1 cellular context compared by ENCODE assay signal in the genomic region with DNA sequence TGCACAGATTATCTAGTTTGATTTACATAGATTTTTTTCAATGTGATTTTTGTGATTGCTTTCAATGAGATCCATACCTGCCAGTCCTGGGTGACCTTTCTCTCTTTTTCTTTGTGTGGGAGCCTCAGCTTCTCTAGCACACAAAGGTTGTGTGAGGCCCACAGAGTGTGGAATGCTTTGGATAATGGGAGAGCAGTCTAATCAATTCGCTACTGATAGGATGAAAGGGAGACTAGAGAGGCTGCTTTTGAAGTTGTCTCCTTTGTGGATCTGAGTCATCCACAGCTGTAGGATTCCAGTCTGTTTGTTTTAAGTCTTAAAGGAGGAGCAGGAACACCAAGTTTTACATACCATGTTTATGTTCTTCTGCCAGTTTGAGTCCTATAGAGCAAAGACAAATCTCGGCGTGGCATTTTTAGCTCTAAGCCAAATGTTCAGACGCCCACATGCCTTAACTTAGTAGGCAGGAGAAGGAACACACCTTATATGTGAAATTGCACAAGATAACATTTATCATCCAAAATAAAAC.
TF ChIP-seq lines count a peak whose summit lies in the region.

No MANE protein-coding gene starts in this region.

TF ChIP-seq in HepG2, 621 proteins besides CTCF, POLR2A, EP300 and RAD21 (continued from another document and continues in another):
- TF ChIP-seq NR0B2 (CRISPR knock-in tag; IDR thresholded peaks at IDR 0.05) (no peak), ZNF75D (CRISPR knock-in tag; IDR thresholded peaks at IDR 0.05; ENCODE audit: borderline replicate concordance) (no peak), BORCS8-MEF2B (CRISPR knock-in tag; IDR thresholded peaks at IDR 0.05) (no peak), MLLT10 (CRISPR knock-in tag; IDR thresholded peaks at IDR 0.05) (no peak), ATF1 (CRISPR knock-in tag; IDR thresholded peaks at IDR 0.05) (peak; percentile 77; the same call in 1 of the 2 replicates), ZNF264 (CRISPR knock-in tag; IDR thresholded peaks at IDR 0.05) (peak; percentile 51; the same call in 1 of the 2 replicates), ZNF292 (CRISPR knock-in tag; IDR thresholded peaks at IDR 0.05; ENCODE audit: borderline replicate concordance, low read depth) (peak; percentile 79; the same call in 1 of the 2 replicates), ZNF644 (CRISPR knock-in tag; IDR thresholded peaks at IDR 0.05; ENCODE audit: low read depth) (peak; percentile 84), U2AF1 (optimal IDR thresholded peaks at IDR 0.05; ENCODE audit: low read depth, low read length) (peak; percentile 57), ARID2 (CRISPR knock-in tag; IDR thresholded peaks at IDR 0.05; ENCODE audit: borderline replicate concordance) (no peak), HDAC1 (CRISPR knock-in tag; IDR thresholded peaks at IDR 0.05) (peak; percentile 82), ZNF431 (CRISPR knock-in tag; IDR thresholded peaks at IDR 0.05; ENCODE audit: borderline replicate concordance, low read depth) (no peak), ZNF337 (CRISPR knock-in tag; IDR thresholded peaks at IDR 0.05; ENCODE audit: borderline replicate concordance, low read depth) (no peak), ZNF703 (CRISPR knock-in tag; IDR thresholded peaks at IDR 0.05; ENCODE audit: borderline replicate concordance) (no peak), ZNF335 (CRISPR knock-in tag; IDR thresholded peaks at IDR 0.05) (peak; percentile 80; the same call in 1 of the 2 replicates), KLF15 (CRISPR knock-in tag; IDR thresholded peaks at IDR 0.05; ENCODE audit: borderline replicate concordance) (no peak), KAT2B (IDR thresholded peaks at IDR 0.05; ENCODE audit: borderline replicate concordance, low read depth, low read length) (peak; percentile 57; the same call in 1 of the 2 replicates), TARDBP (CRISPR knock-in tag; IDR thresholded peaks at IDR 0.05) (peak; percentile 90), TEAD3 (CRISPR knock-in tag; optimal IDR thresholded peaks at IDR 0.05; ENCODE audit: borderline replicate concordance) (peak; percentile 97), AKNA (CRISPR knock-in tag; IDR thresholded peaks at IDR 0.05; ENCODE audit: borderline replicate concordance) (no peak), MEIS2 (CRISPR knock-in tag; IDR thresholded peaks at IDR 0.05) (peak; percentile 65; the same call in 1 of the 2 replicates), E2F2 (CRISPR knock-in tag; IDR thresholded peaks at IDR 0.05; ENCODE audit: borderline replicate concordance) (no peak), RBM39 (IDR thresholded peaks at IDR 0.05; ENCODE audit: low read depth, low read length, poor library complexity, severe bottlenecking) (no peak), GFI1 (CRISPR knock-in tag; IDR thresholded peaks at IDR 0.05; ENCODE audit: borderline replicate concordance) (peak; percentile 100), ZNF138 (CRISPR knock-in tag; IDR thresholded peaks at IDR 0.05; ENCODE audit: low read depth) (no peak), MED8 (CRISPR knock-in tag; IDR thresholded peaks at IDR 0.05; ENCODE audit: insufficient replicate concordance) (no peak), AHR (CRISPR knock-in tag; IDR thresholded peaks at IDR 0.05) (no peak), FOXP4 (CRISPR knock-in tag; IDR thresholded peaks at IDR 0.05) (peak; percentile 97), BCL6 (CRISPR knock-in tag; IDR thresholded peaks at IDR 0.05) (peak; percentile 93), EEA1 (CRISPR knock-in tag; IDR thresholded peaks at IDR 0.05; ENCODE audit: borderline replicate concordance) (no peak), ZNF512B (CRISPR knock-in tag; IDR thresholded peaks at IDR 0.05; ENCODE audit: borderline replicate concordance) (peak; percentile 75; the same call in 1 of the 2 replicates), HDAC6 (IDR thresholded peaks at IDR 0.05; ENCODE audit: low read depth, low read length) (no peak), ZNF33B (CRISPR knock-in tag; IDR thresholded peaks at IDR 0.05) (no peak), ISX (CRISPR knock-in tag; conservative IDR thresholded peaks at IDR 0.05) (no peak), SRSF9 (IDR thresholded peaks at IDR 0.05; ENCODE audit: borderline replicate concordance, insufficient read depth, low read depth, low read length, poor library complexity, severe bottlenecking) (no peak), RELA (CRISPR knock-in tag; IDR thresholded peaks at IDR 0.05) (no peak)
- TF ChIP-seq, protein P1, sequence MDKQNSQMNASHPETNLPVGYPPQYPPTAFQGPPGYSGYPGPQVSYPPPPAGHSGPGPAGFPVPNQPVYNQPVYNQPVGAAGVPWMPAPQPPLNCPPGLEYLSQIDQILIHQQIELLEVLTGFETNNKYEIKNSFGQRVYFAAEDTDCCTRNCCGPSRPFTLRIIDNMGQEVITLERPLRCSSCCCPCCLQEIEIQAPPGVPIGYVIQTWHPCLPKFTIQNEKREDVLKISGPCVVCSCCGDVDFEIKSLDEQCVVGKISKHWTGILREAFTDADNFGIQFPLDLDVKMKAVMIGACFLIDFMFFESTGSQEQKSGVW (CRISPR knock-in tag; IDR thresholded peaks at IDR 0.05; ENCODE audit: borderline replicate concordance) = no peak
- TF ChIP-seq, protein P2, sequence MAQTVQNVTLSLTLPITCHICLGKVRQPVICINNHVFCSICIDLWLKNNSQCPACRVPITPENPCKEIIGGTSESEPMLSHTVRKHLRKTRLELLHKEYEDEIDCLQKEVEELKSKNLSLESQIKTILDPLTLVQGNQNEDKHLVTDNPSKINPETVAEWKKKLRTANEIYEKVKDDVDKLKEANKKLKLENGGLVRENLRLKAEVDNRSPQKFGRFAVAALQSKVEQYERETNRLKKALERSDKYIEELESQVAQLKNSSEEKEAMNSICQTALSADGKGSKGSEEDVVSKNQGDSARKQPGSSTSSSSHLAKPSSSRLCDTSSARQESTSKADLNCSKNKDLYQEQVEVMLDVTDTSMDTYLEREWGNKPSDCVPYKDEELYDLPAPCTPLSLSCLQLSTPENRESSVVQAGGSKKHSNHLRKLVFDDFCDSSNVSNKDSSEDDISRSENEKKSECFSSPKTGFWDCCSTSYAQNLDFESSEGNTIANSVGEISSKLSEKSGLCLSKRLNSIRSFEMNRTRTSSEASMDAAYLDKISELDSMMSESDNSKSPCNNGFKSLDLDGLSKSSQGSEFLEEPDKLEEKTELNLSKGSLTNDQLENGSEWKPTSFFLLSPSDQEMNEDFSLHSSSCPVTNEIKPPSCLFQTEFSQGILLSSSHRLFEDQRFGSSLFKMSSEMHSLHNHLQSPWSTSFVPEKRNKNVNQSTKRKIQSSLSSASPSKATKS (CRISPR knock-in tag; IDR thresholded peaks at IDR 0.05) = no peak
- TF ChIP-seq, protein P3, sequence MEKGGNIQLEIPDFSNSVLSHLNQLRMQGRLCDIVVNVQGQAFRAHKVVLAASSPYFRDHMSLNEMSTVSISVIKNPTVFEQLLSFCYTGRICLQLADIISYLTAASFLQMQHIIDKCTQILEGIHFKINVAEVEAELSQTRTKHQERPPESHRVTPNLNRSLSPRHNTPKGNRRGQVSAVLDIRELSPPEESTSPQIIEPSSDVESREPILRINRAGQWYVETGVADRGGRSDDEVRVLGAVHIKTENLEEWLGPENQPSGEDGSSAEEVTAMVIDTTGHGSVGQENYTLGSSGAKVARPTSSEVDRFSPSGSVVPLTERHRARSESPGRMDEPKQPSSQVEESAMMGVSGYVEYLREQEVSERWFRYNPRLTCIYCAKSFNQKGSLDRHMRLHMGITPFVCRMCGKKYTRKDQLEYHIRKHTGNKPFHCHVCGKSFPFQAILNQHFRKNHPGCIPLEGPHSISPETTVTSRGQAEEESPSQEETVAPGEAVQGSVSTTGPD (CRISPR knock-in tag; IDR thresholded peaks at IDR 0.05) = no peak
- TF ChIP-seq, protein P4, sequence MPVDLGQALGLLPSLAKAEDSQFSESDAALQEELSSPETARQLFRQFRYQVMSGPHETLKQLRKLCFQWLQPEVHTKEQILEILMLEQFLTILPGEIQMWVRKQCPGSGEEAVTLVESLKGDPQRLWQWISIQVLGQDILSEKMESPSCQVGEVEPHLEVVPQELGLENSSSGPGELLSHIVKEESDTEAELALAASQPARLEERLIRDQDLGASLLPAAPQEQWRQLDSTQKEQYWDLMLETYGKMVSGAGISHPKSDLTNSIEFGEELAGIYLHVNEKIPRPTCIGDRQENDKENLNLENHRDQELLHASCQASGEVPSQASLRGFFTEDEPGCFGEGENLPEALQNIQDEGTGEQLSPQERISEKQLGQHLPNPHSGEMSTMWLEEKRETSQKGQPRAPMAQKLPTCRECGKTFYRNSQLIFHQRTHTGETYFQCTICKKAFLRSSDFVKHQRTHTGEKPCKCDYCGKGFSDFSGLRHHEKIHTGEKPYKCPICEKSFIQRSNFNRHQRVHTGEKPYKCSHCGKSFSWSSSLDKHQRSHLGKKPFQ (CRISPR knock-in tag; IDR thresholded peaks at IDR 0.05; ENCODE audit: insufficient replicate concordance) = no peak
